ENCODE assay signal across 9 cellular contexts in the genomic region with DNA sequence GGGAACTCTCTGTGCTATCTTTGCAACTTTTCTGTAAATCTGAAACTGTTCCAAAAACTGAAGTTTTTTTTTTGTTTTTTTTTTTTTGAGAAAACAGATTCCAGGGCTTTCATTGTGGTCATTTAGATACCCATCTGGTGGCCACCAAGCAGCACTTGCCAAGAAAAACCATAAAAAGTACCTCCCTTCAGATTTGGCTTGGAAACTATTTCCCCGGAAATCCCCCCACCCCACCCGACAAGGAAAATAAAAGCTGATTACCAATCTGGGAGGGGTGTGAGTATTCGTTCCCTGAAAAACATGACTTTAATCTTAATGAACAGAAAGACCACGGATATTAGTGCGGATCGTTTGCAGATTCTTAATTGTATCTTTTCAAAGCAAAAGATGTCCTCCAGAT. TPM values are rescaled to one million over a fixed set of nuclear protein-coding genes. Genes with fewer than 3 reads are reported as not detected.
DNase-seq lines count a peak whose midpoint lies in the region; ATAC-seq, FAIRE-seq and TF ChIP-seq lines count a peak whose summit lies in the region.
"Had no signal": no experiment of that assay in that cellular context is flagged by ENCODE, and none has a peak within 500 bp of the region (broad histone marks: within the 10 kb centered on the region; RNA-seq: fewer than 3 reads in every experiment).

No MANE protein-coding gene starts in this region.

- no peak for ATAC-seq in GM18867 (IDR thresholded peaks at IDR 0.05; ENCODE audit: unreplicated experiment)

- no peak for TF ChIP-seq CTCF in endothelial cell of umbilical vein (IDR thresholded peaks at IDR 0.05; ENCODE audit: extremely low read depth in 1 of 2, insufficient read depth in 1 of 2, low read depth in 1 of 2, low read length in 2 of 2)

- H3K9me3 Mint-ChIP-seq in T-helper 1 cell treated with Interleukin-12 subunit alpha and Interleukin-12 subunit beta and Interleukin-4 antibody, amounts not matched to agents 30 μg/mL and 1 μg/mL, for 36 hours: peaks cover 4% of the 10 kb centered on the region

- BruUV-seq in endothelial cell of umbilical vein (replicated peaks; lab: Mats Ljungman, UMichigan): no TSS peak

- H3K9me3 ChIP-seq in endothelial cell of umbilical vein (replicated peaks; ENCODE audit: control insufficient read depth, insufficient read depth, low read length) (no peaks in the 10 kb centered on the region), small intestine (ENCODE audit: control insufficient read depth, low read depth) (no peaks in the 10 kb centered on the region)

- TF ChIP-seq POLR2A in endothelial cell of umbilical vein (IDR thresholded peaks at IDR 0.05; ENCODE audit: low read depth, low read length): no peak

- H3K27ac Mint-ChIP-seq in T-helper 1 cell treated with Interleukin-12 subunit alpha and Interleukin-12 subunit beta and Interleukin-4 antibody, amounts not matched to agents 30 μg/mL and 1 μg/mL, for 36 hours: peak overlapping the region; percentile 97

- H3K27me3 Mint-ChIP-seq in T-helper 1 cell treated with Interleukin-12 subunit alpha and Interleukin-12 subunit beta and Interleukin-4 antibody, amounts not matched to agents 30 μg/mL and 1 μg/mL, for 36 hours (ENCODE audit: low read depth): peaks cover 17% of the 10 kb centered on the region

- H3K4me3 ChIP-seq in endothelial cell of umbilical vein (replicated peaks in 1 of 3; ENCODE audit: insufficient read depth in 1 of 3, low read depth in 1 of 3, low read length in 3 of 3) (no peak overlapping the region), small intestine (ENCODE audit: low read depth in 1 of 2, low read length in 2 of 2) (peak overlapping the region in 1 of 2 donors; percentile 94)

- 10 to 21% (median 10%) methylated on average over 6 of the region's 6 CpGs for WGBS in small intestine, 3 donors

- H3K9ac ChIP-seq in endothelial cell of umbilical vein (replicated peaks; ENCODE audit: extremely low read depth, insufficient read depth, low read length): peak overlapping the region; percentile 5

- H3K36me3 ChIP-seq in endothelial cell of umbilical vein (ENCODE audit: control insufficient read depth in 2 of 2, extremely low read depth in 1 of 2, insufficient read depth in 2 of 2, low read length in 2 of 2): no peaks in the 10 kb centered on the region
- H3K36me3 ChIP-seq in small intestine (ENCODE audit: control insufficient read depth in 2 of 2, insufficient read depth in 2 of 2, low read length in 2 of 2): no peaks in the 10 kb centered on the region

- intact Hi-C loops in endothelial cell of umbilical vein (cut with micrococcal nuclease): loop anchor here (2.0 kb wide), 1 partner anchor 54 kb away; no protein-coding TSS in a partner anchor

- H3K36me3 Mint-ChIP-seq in T-helper 1 cell treated with Interleukin-12 subunit alpha and Interleukin-12 subunit beta and Interleukin-4 antibody, amounts not matched to agents 30 μg/mL and 1 μg/mL, for 36 hours (ENCODE audit: low read depth): peaks cover 50% of the 10 kb centered on the region

- dilution Hi-C loops in endothelial cell of umbilical vein (cut with MboI; ENCODE audit: extremely low pct_ligation_motif_present, low sequenced_read_pairs): no loop called here

- H3K4me1 ChIP-seq in endothelial cell of umbilical vein (ENCODE audit: control insufficient read depth, extremely low read depth, insufficient read depth, low read length) (peaks cover 25% of the 10 kb centered on the region), small intestine (ENCODE audit: control insufficient read depth in 2 of 2, insufficient read depth in 1 of 2, low read depth in 1 of 2, low read length in 1 of 2) (peaks cover 0 to 2% of the 10 kb centered on the region in 2 donors)

- FAIRE-seq in endothelial cell of umbilical vein (lab: Jason Lieb, UNC) (peak; percentile 59), small intestine (lab: Jason Lieb, UNC) (no peak), GM19239 (lab: Jason Lieb, UNC) (no peak)

- H3K9me1 ChIP-seq in endothelial cell of umbilical vein (replicated peaks; ENCODE audit: control insufficient read depth, extremely low read depth, insufficient read depth, low read length): no peaks in the 10 kb centered on the region

- CTCF ChIA-PET in endothelial cell of umbilical vein (lab: Charles Lee): interaction anchor here (0.9 to 4.9 kb wide), 7 partner anchors 35 to 215 kb away, joined by 3 to 42 read pairs (median 4); no protein-coding TSS in a partner anchor

- no peaks in the 10 kb centered on the region for H3K79me2 ChIP-seq in endothelial cell of umbilical vein (ENCODE audit: control insufficient read depth, insufficient read depth, low read length)

- H4K20me1 ChIP-seq in endothelial cell of umbilical vein (replicated peaks; ENCODE audit: control insufficient read depth, extremely low read depth, insufficient read depth, low read length): no peaks in the 10 kb centered on the region

- POLR2A ChIA-PET in endothelial cell of umbilical vein (lab: Charles Lee): no interaction called here

- peak overlapping the region; percentile 98 for H3K4me3 Mint-ChIP-seq in T-helper 1 cell treated with Interleukin-12 subunit alpha and Interleukin-12 subunit beta and Interleukin-4 antibody, amounts not matched to agents 30 μg/mL and 1 μg/mL, for 36 hours

- DNase-seq in T-helper 1 cell: no peak
- DNase-seq in RPMI7951 (ENCODE audit: low read depth): peak; percentile 28
- DNase-seq in endothelial cell of umbilical vein (ENCODE audit: low read depth, low spot score): no peak
- no peak for DNase-seq in small intestine
- DNase-seq in GM19239 (ENCODE audit: insufficient read length, low spot score): no peak
- DNase-seq in NOMO-1 (lab: John Stamatoyannopoulos, UW; ENCODE audit: unreplicated experiment in 2 of 2): no peak
- DNase-seq: 8988T had no signal

- peaks cover 56% of the 10 kb centered on the region for H3K4me1 Mint-ChIP-seq in T-helper 1 cell treated with Interleukin-12 subunit alpha and Interleukin-12 subunit beta and Interleukin-4 antibody, amounts not matched to agents 30 μg/mL and 1 μg/mL, for 36 hours (ENCODE audit: low read depth)

- no peak overlapping the region for H2AFZ ChIP-seq in endothelial cell of umbilical vein (ENCODE audit: low read depth, low read length)

- peak overlapping the region; percentile 30 for H3K4me2 ChIP-seq in endothelial cell of umbilical vein (ENCODE audit: insufficient read depth, low read length)

- H3K27me3 ChIP-seq in endothelial cell of umbilical vein (ENCODE audit: control insufficient read depth in 2 of 2, insufficient read depth in 2 of 2, low read length in 2 of 2) (no peaks in the 10 kb centered on the region), small intestine (ENCODE audit: control insufficient read depth in 2 of 2, insufficient read depth in 2 of 2, low read length in 2 of 2) (no peaks in the 10 kb centered on the region)

- no peak overlapping the region for H3K27ac ChIP-seq in endothelial cell of umbilical vein (ENCODE audit: insufficient read depth, low read depth, low read length)
- H3K27ac ChIP-seq in small intestine (ENCODE audit: low read depth in 1 of 2, low read length in 1 of 2): peak overlapping the region; percentile 38 to 80

TF ChIP-seq in endothelial cell of umbilical vein, 7 proteins besides CTCF, POLR2A, EP300 and RAD21:
- no peak for TF ChIP-seq EZH2 (IDR thresholded peaks at IDR 0.05; ENCODE audit: borderline replicate concordance, low read depth, low read length, severe bottlenecking)
- no peak for TF ChIP-seq FOS (IDR thresholded peaks at IDR 0.05; ENCODE audit: borderline replicate concordance, insufficient read depth, low read length)
- no peak for TF ChIP-seq JUN (IDR thresholded peaks at IDR 0.05; ENCODE audit: borderline replicate concordance, insufficient read depth, insufficient read length, low read depth)
- TF ChIP-seq, protein P1, sequence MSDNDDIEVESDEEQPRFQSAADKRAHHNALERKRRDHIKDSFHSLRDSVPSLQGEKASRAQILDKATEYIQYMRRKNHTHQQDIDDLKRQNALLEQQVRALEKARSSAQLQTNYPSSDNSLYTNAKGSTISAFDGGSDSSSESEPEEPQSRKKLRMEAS (IDR thresholded peaks at IDR 0.05; ENCODE audit: insufficient read depth, insufficient read length): no peak
- no peak for TF ChIP-seq POLR2AphosphoS5 (IDR thresholded peaks at IDR 0.05; ENCODE audit: insufficient read depth, low read depth, low read length)
- TF ChIP-seq MYC (IDR thresholded peaks at IDR 0.05; ENCODE audit: low read depth, low read length): no peak
TF ChIP-seq in endothelial cell of umbilical vein: peak in this region for 0.

RNA-seq across cellular contexts. Expression of a gene that starts 1.9 kb away (rescaled TPM):
- 3.0 and 3.4 TPM in 2 replicates for total RNA-seq in RPMI7951 (2014; rRNA removed; shearing (Covaris generic))
- total RNA-seq in endothelial cell of umbilical vein: 12.9 and 13.0 TPM in 2 replicates
- 2.0 and 3.1 TPM in 2 replicates for polyA plus RNA-seq in endothelial cell of umbilical vein
- polyA plus RNA-seq in endothelial cell of umbilical vein (2011; cell fraction: cytosol; rRNA removed): 3.6 and 3.7 TPM in 2 replicates
- polyA plus RNA-seq in endothelial cell of umbilical vein (2011; cell fraction: nucleus; rRNA removed): 8.8 and 9.8 TPM in 2 replicates
- 5.0 and 6.5 TPM in 2 replicates for polyA plus RNA-seq in endothelial cell of umbilical vein (2012)
- 4.4 and 8.0 TPM in 2 replicates for polyA minus RNA-seq in endothelial cell of umbilical vein
- polyA minus RNA-seq in endothelial cell of umbilical vein (2011; cell fraction: cytosol; rRNA and poly(A)+ RNA removed): not detected
- polyA minus RNA-seq in endothelial cell of umbilical vein (2011; cell fraction: nucleus; rRNA and poly(A)+ RNA removed): 16.8 and 24.5 TPM in 2 replicates
- 1 to 10 TPM; 3.1 to 6.7 (median 5.7) TPM for polyA plus RNA-seq in small intestine
